1 cellular context compared by ENCODE assay signal in genomic region chr3:31077826-31078225, GRCh38.
TF ChIP-seq lines count a peak whose summit lies in the region.

No MANE protein-coding gene starts in this region.

TF ChIP-seq in SK-N-SH, 30 proteins besides CTCF, POLR2A, EP300 and RAD21 (continued from another document):
- TF ChIP-seq MEF2A (IDR thresholded peaks at IDR 0.05; ENCODE audit: borderline replicate concordance, low read depth) (no peak), TCF12 (IDR thresholded peaks at IDR 0.05) (no peak), TEAD4 (IDR thresholded peaks at IDR 0.05; ENCODE audit: borderline replicate concordance, insufficient read depth) (no peak), REST (IDR thresholded peaks at IDR 0.05; ENCODE audit: low read depth, low read length) (no peak), ELF1 (IDR thresholded peaks at IDR 0.05) (no peak), RCOR1 (IDR thresholded peaks at IDR 0.05; ENCODE audit: low read length) (no peak), EZH2phosphoT487 (IDR thresholded peaks at IDR 0.05; ENCODE audit: borderline replicate concordance, low read depth) (no peak), NRF1 (IDR thresholded peaks at IDR 0.05; ENCODE audit: low read depth, low read length) (no peak), MXI1 (IDR thresholded peaks at IDR 0.05; ENCODE audit: low read depth, low read length) (no peak), JUND (IDR thresholded peaks at IDR 0.05) (no peak), POLR2AphosphoS5 (IDR thresholded peaks at IDR 0.05; ENCODE audit: low read depth, low read length) (no peak), SMC3 (IDR thresholded peaks at IDR 0.05; ENCODE audit: low read depth, low read length) (no peak)
TF ChIP-seq in SK-N-SH: peak in this region for 0.
